Comparison of ENCODE assay signal across 9 cellular contexts in the genomic region with DNA sequence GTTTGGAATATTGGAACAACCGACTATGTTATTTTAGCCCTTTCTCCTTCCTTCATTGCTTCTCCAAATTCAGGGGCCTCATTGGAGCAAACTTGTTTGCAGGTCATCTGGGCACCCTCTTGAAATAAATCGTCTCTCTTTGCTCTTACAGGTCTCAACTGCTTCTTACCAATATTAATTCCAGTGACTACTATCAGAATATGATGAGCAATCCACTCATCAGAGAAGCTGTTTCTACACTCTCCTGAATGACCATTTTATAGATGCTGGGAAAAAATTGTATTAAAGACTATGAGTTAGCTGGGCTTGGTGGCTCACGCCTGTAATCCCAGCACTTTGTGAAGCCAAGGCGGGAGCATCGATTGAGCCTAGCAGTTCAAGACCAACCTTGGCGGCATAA. TPM values are rescaled to one million over a fixed set of nuclear protein-coding genes. Genes with fewer than 3 reads are reported as not detected.
DNase-seq lines count a peak whose midpoint lies in the region; ATAC-seq and TF ChIP-seq lines count a peak whose summit lies in the region.
"Had no signal": no experiment of that assay in that cellular context is flagged by ENCODE, and none has a peak within 500 bp of the region (broad histone marks: within the 10 kb centered on the region; RNA-seq: fewer than 3 reads in every experiment).

No MANE protein-coding gene starts in this region.

- WGBS in endodermal cell (ENCODE audit: insufficient coverage in 1 of 2, insufficient read length in 1 of 2), 2 experiments = 94 to 100% methylated on average over 5 to 6 of the region's 6 CpGs

- no peak for TF ChIP-seq CTCF in AG10803 (conservative IDR thresholded peaks at IDR 0.05; ENCODE audit: low read length)
- no peak for TF ChIP-seq CTCF in KMS-11 (conservative IDR thresholded peaks at IDR 0.05; ENCODE audit: low read depth, low read length)
- TF ChIP-seq CTCF in MCF 10A (IDR thresholded peaks at IDR 0.05; ENCODE audit: unreplicated experiment) = no peak
- TF ChIP-seq CTCF in natural killer cell (IDR thresholded peaks at IDR 0.05) = no peak
- no peak for TF ChIP-seq CTCF in endodermal cell (conservative IDR thresholded peaks at IDR 0.05)

- H3K27me3 ChIP-seq in KMS-11 (ENCODE audit: insufficient read depth, low read depth) (no peaks in the 10 kb centered on the region), endodermal cell (ENCODE audit: control insufficient read depth, insufficient read depth, low read length, poor library complexity, severe bottlenecking) (no peaks in the 10 kb centered on the region)

- H3K27ac ChIP-seq in KMS-11 (peak overlapping the region; percentile 99), endodermal cell (ENCODE audit: low read depth, low read length) (no peak overlapping the region)

- peak overlapping the region; percentile 93 for H3K27ac Mint-ChIP-seq in MCF 10A (ENCODE audit: low read depth, unreplicated experiment)
- peak overlapping the region; percentile 97 for H3K27ac Mint-ChIP-seq in natural killer cell
- H3K27ac Mint-ChIP-seq in endodermal cell = no peak overlapping the region

- H3K4me3 ChIP-seq in AG10803 (ENCODE audit: low read length) (peak overlapping the region; percentile 67), KMS-11 (IDR thresholded peaks at IDR 0.05; ENCODE audit: insufficient read depth, low read depth, low read length) (no peak overlapping the region), endodermal cell (ENCODE audit: low read length) (no peak overlapping the region)
- H3K4me3 ChIP-seq: mucosa of descending colon had no signal

- peaks cover 16% of the 10 kb centered on the region for H3K4me1 ChIP-seq in KMS-11 (ENCODE audit: low read depth, poor library complexity, severe bottlenecking)
- H3K4me1 ChIP-seq in endodermal cell (ENCODE audit: control insufficient read depth, insufficient read depth, low read length) = no peaks in the 10 kb centered on the region

- no peaks in the 10 kb centered on the region for H3K27me3 Mint-ChIP-seq in MCF 10A (ENCODE audit: insufficient read depth, unreplicated experiment)
- H3K27me3 Mint-ChIP-seq in natural killer cell (ENCODE audit: low read depth in 2 of 2) = no peaks in the 10 kb centered on the region
- peaks cover 13% of the 10 kb centered on the region for H3K27me3 Mint-ChIP-seq in endodermal cell (ENCODE audit: insufficient read depth)

- H3K9ac ChIP-seq in KMS-11 (peak overlapping the region; percentile 94; the same call in 1 of the 2 replicates), endodermal cell (ENCODE audit: extremely low read depth, low read length, poor library complexity, severe bottlenecking) (no peak overlapping the region)

- H2AFZ ChIP-seq in KMS-11 (ENCODE audit: low read depth) = peak overlapping the region; percentile 70

- peak overlapping the region; percentile 87 for H3K4me2 ChIP-seq in KMS-11

- intact Hi-C loops in MCF 10A (cut with micrococcal nuclease) = no loop called here
- intact Hi-C loops in natural killer cell (cut with micrococcal nuclease) = loop anchor here (2.0 kb wide), 2 partner anchors 15 kb away; a partner anchor contains a TSS

- H3K36me3 Mint-ChIP-seq in MCF 10A (ENCODE audit: insufficient read depth, unreplicated experiment) = no peaks in the 10 kb centered on the region
- no peaks in the 10 kb centered on the region for H3K36me3 Mint-ChIP-seq in natural killer cell
- peaks cover 3% of the 10 kb centered on the region for H3K36me3 Mint-ChIP-seq in endodermal cell (ENCODE audit: low read depth)

- ATAC-seq in natural killer cell (no peak), GM18517 (IDR thresholded peaks at IDR 0.05; ENCODE audit: unreplicated experiment) (no peak)

- no peaks in the 10 kb centered on the region for H3K36me3 ChIP-seq in KMS-11 (ENCODE audit: insufficient read depth)
- H3K36me3 ChIP-seq in endodermal cell (ENCODE audit: control insufficient read depth, insufficient read depth, low read length) = no peaks in the 10 kb centered on the region

- H3K4me3 Mint-ChIP-seq in MCF 10A (ENCODE audit: unreplicated experiment) = peak overlapping the region; percentile 85
- peak overlapping the region; percentile 40 for H3K4me3 Mint-ChIP-seq in natural killer cell
- no peak overlapping the region for H3K4me3 Mint-ChIP-seq in endodermal cell

- H3K9me3 Mint-ChIP-seq in MCF 10A (ENCODE audit: unreplicated experiment) (no peaks in the 10 kb centered on the region), natural killer cell (no peaks in the 10 kb centered on the region), endodermal cell (peaks cover 16% of the 10 kb centered on the region)

- no peaks in the 10 kb centered on the region for H4K20me1 ChIP-seq in KMS-11 (ENCODE audit: insufficient read depth)

- POLR2A ChIA-PET in MCF 10A (lab: Yijun Ruan, JAX) = interaction anchor here (0.8 to 4.7 kb wide), 4 partner anchors 11 to 20 kb away, joined by 3 to 74 read pairs (median 10); a partner anchor contains a TSS

- H3K4me1 Mint-ChIP-seq in MCF 10A (ENCODE audit: insufficient read depth, unreplicated experiment) (peaks cover 13% of the 10 kb centered on the region), natural killer cell (peaks cover 35 to 41% of the 10 kb centered on the region in 2 donors), endodermal cell (peaks cover 7% of the 10 kb centered on the region)

- H3K9me3 ChIP-seq in endodermal cell (ENCODE audit: control insufficient read depth, low read length) = no peaks in the 10 kb centered on the region
- H3K9me3 ChIP-seq: mucosa of descending colon had no signal

- H3K79me2 ChIP-seq in KMS-11 (ENCODE audit: insufficient read depth, low read depth) = no peaks in the 10 kb centered on the region

- CTCF ChIA-PET in MCF 10A (lab: Yijun Ruan, JAX) = interaction anchor here (0.6 to 1.2 kb wide), 3 partner anchors 14 to 16 kb away, joined by 3 to 5 read pairs (median 4); a partner anchor contains a TSS

- BruUV-seq in MCF 10A (replicated peaks; lab: Mats Ljungman, UMichigan) = no TSS peak

- DNase-seq in AG10803 (ENCODE audit: low read depth) (no peak), MCF 10A (ENCODE audit: unreplicated experiment) (no peak), natural killer cell (no peak), endodermal cell (no peak), NCI-H187 (lab: John Stamatoyannopoulos, UW) (no peak)
- DNase-seq in activated CD8-positive, alpha-beta memory T cell treated with anti-CD3 and anti-CD28 coated beads, Interleukin-2, amount 50 U/mL, for 4 hours = no peak

RNA-seq across cellular contexts. Expression of a gene that starts 12.5 kb away (rescaled TPM):
- total RNA-seq in MCF 10A (2022) (184 and 198 TPM in 2 replicates), natural killer cell (100 to 1,000 TPM; 122 to 160 (median 125) TPM), endodermal cell (100 to 1,000 TPM; 283 to 299 TPM)
- polyA plus RNA-seq in endodermal cell (2013, experiment 1 of 2) = 222 TPM
- polyA plus RNA-seq in endodermal cell (2013, experiment 2 of 2) = 193 TPM

RNA-seq across cellular contexts. Expression of a gene that starts 15.4 kb away (rescaled TPM):
- total RNA-seq in MCF 10A (2022) = 2.2 and 2.6 TPM in 2 replicates
- 10 to 100 TPM; 19.1 to 30.8 (median 22.8) TPM for total RNA-seq in natural killer cell
- total RNA-seq in endodermal cell = 1 to 10 TPM; 3.8 to 6.6 TPM
- polyA plus RNA-seq in endodermal cell (2013, experiment 1 of 2) = 3.8 TPM
- 5.3 TPM for polyA plus RNA-seq in endodermal cell (2013, experiment 2 of 2)

RNA-seq across cellular contexts. Expression of a gene that starts 50.1 kb away (rescaled TPM):
- total RNA-seq in MCF 10A (2022) (not detected in 2 replicates), natural killer cell (not detected), endodermal cell (under 1 TPM in 1 of 2 donors, not detected in 1; 0.97 TPM)
- polyA plus RNA-seq in endodermal cell (2013, experiment 1 of 2) = not detected
- not detected for polyA plus RNA-seq in endodermal cell (2013, experiment 2 of 2)
- total RNA-seq: mucosa of descending colon had no signal
